8 cellular contexts compared by ENCODE assay signal in the genomic region with DNA sequence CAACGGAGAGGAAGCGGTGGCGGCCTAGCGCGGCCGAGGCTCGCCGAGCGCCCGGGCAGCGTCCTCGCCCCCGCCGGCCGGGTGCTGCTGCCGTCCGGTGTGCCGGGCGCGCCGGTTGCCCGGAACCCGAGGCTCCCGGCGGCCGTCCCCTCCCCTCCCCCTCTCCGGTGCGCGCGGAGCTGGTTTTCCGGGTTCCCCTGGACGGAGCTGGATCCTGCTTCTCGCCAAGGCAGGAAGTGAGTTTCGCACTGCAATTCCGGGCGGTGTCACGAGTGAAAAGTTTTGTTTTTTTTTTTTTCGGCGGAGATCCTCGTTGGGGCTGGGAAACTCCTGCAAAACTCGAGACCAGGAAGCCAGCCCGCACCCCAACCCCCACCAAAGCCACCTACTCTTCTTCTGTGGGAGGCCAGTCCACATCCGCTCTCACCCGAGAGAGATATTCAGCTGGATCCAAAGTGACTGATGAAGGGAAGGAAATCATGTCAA. TPM values are rescaled to one million over a fixed set of nuclear protein-coding genes. Genes with fewer than 3 reads are reported as not detected.
DNase-seq lines count a peak whose midpoint lies in the region; ATAC-seq, FAIRE-seq and TF ChIP-seq lines count a peak whose summit lies in the region.

A gene with protein sequence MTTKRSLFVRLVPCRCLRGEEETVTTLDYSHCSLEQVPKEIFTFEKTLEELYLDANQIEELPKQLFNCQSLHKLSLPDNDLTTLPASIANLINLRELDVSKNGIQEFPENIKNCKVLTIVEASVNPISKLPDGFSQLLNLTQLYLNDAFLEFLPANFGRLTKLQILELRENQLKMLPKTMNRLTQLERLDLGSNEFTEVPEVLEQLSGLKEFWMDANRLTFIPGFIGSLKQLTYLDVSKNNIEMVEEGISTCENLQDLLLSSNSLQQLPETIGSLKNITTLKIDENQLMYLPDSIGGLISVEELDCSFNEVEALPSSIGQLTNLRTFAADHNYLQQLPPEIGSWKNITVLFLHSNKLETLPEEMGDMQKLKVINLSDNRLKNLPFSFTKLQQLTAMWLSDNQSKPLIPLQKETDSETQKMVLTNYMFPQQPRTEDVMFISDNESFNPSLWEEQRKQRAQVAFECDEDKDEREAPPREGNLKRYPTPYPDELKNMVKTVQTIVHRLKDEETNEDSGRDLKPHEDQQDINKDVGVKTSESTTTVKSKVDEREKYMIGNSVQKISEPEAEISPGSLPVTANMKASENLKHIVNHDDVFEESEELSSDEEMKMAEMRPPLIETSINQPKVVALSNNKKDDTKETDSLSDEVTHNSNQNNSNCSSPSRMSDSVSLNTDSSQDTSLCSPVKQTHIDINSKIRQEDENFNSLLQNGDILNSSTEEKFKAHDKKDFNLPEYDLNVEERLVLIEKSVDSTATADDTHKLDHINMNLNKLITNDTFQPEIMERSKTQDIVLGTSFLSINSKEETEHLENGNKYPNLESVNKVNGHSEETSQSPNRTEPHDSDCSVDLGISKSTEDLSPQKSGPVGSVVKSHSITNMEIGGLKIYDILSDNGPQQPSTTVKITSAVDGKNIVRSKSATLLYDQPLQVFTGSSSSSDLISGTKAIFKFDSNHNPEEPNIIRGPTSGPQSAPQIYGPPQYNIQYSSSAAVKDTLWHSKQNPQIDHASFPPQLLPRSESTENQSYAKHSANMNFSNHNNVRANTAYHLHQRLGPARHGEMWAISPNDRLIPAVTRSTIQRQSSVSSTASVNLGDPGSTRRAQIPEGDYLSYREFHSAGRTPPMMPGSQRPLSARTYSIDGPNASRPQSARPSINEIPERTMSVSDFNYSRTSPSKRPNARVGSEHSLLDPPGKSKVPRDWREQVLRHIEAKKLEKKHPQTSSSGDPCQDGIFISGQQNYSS (N-terminal part only) (plus strand): TSS at position 300 of the 486 bp plus-strand sequence. CDS start 66,144 bp downstream, outside the sequence.

- TF ChIP-seq POLR2A in spleen (IDR thresholded peaks at IDR 0.05): peak in 1 of 3 donors; percentile 28

- intact Hi-C loops in activated B cell treated with CpG ODN at 0.5 μM for 24 hours (cut with micrococcal nuclease) (loop anchor here (5.0 to 10.0 kb wide), 4 partner anchors 99 to 1278 kb away; partner anchors contain the start of gene ADAMTS6), spleen (cut with DNase I; ENCODE audit: low total_unique reads) (loop anchor here (10.0 kb wide), 1 partner anchor 218 kb away; the partner anchor contains the start of gene SREK1)

- peaks cover 26 to 57% (median 46%) of the 10 kb centered on the region in 6 donors for H3K4me1 ChIP-seq in spleen

- FAIRE-seq in bronchial epithelial cell (lab: Jason Lieb, UNC): no peak

- no peaks in the 10 kb centered on the region for H3K9me3 Mint-ChIP-seq in activated B cell treated with CpG ODN at 0.5 μM for 24 hours

- CTCF ChIA-PET in HEK293T (lab: Yijun Ruan, JAX): no interaction called here
- CTCF ChIA-PET in activated B cell treated with CpG ODN at 0.5 μM for 24 hours (lab: Charles Lee): interaction anchor here (0.5 kb wide), 1 partner anchor 24 kb away, joined by 4 read pairs; no protein-coding TSS in a partner anchor

- H3K27me3 ChIP-seq in bronchial epithelial cell (ENCODE audit: control insufficient read depth, insufficient read depth, low read length): no peaks in the 10 kb centered on the region
- H3K27me3 ChIP-seq in spleen (replicated peaks in 1 of 7): no peaks in the 10 kb centered on the region

- H3K9me3 ChIP-seq in spleen: no peaks in the 10 kb centered on the region

- DNase-seq in GM10266 (ENCODE audit: extremely low spot score): peak; percentile 70
- DNase-seq in HEK293T (ENCODE audit: extremely low spot score): peak; percentile 43
- DNase-seq in MV-4-11 (lab: John Stamatoyannopoulos, UW): peak; percentile 73
- DNase-seq in activated B cell treated with CpG ODN at 0.5 μM for 24 hours: peak; percentile 71
- DNase-seq in bronchial epithelial cell (ENCODE audit: low read depth): peak; percentile 65
- DNase-seq in iPS-NIHi7 (ENCODE audit: extremely low spot score): peak; percentile 57
- peak; percentile 94 for DNase-seq in spleen
- no peak for DNase-seq in NCI-H1436 (lab: John Stamatoyannopoulos, UW)

- peak within 1 kb of the TSS; percentile 94 for H3K4me3 ChIP-seq in bronchial epithelial cell (ENCODE audit: low read depth, low read length)
- H3K4me3 ChIP-seq in spleen: peak within 1 kb of the TSS; percentile 69 to 89 (median 84)

- no peak for TF ChIP-seq CTCF in GM10266 (IDR thresholded peaks at IDR 0.05; ENCODE audit: control insufficient read depth, insufficient read depth, low read depth, missing control alignments)
- no peak for TF ChIP-seq CTCF in activated B cell treated with CpG ODN at 0.5 μM for 24 hours (IDR thresholded peaks at IDR 0.05)
- TF ChIP-seq CTCF in bronchial epithelial cell (IDR thresholded peaks at IDR 0.05; ENCODE audit: insufficient read depth, low read length, severe bottlenecking): no peak
- no peak for TF ChIP-seq CTCF in spleen (IDR thresholded peaks at IDR 0.05 in 8 of 11, conservative IDR thresholded peaks at IDR 0.05 in 3 of 11)

- peak within 1 kb of the TSS; percentile 97 for H3K27ac Mint-ChIP-seq in activated B cell treated with CpG ODN at 0.5 μM for 24 hours

- H3K36me3 ChIP-seq in bronchial epithelial cell (ENCODE audit: control insufficient read depth, insufficient read depth, low read length) (no peaks in the 10 kb centered on the region), spleen (peaks cover 0 to 8% (median 0%) of the 10 kb centered on the region in 6 donors)

- peak within 1 kb of the TSS; percentile 93 for H3K4me3 Mint-ChIP-seq in activated B cell treated with CpG ODN at 0.5 μM for 24 hours

- H3K4me1 Mint-ChIP-seq in activated B cell treated with CpG ODN at 0.5 μM for 24 hours: peaks cover 48% of the 10 kb centered on the region

- H3K27ac ChIP-seq in spleen: peak within 1 kb of the TSS; percentile 99 to 100 (median 100)

- peak; percentile 18 for ATAC-seq in activated B cell treated with CpG ODN at 0.5 μM for 24 hours (ENCODE audit: low read depth)

- POLR2A ChIA-PET in HEK293T (lab: Yijun Ruan, JAX): interaction anchor here (0.8 to 1.0 kb wide), 3 partner anchors 57 to 218 kb away, joined by 3 read pairs; partner anchors contain the start of gene SREK1
- POLR2A ChIA-PET in activated B cell treated with CpG ODN at 0.5 μM for 24 hours (lab: Charles Lee): interaction anchor here (0.6 to 4.1 kb wide), 15 partner anchors 9 to 1241 kb away, joined by 3 to 29 read pairs (median 4); partner anchors contain the start of genes CENPK, NLN, PPWD1 and SGTB

- no peaks in the 10 kb centered on the region for H3K27me3 Mint-ChIP-seq in activated B cell treated with CpG ODN at 0.5 μM for 24 hours

- peaks cover 30% of the 10 kb centered on the region for H3K36me3 Mint-ChIP-seq in activated B cell treated with CpG ODN at 0.5 μM for 24 hours (ENCODE audit: low read depth)

- 0 to 2% (median 0%) methylated on average over 19 to 44 of the region's 44 CpGs for whole genome bisulfite sequencing in spleen, 5 donors

TF ChIP-seq in HEK293T, 16 proteins besides CTCF, POLR2A, EP300 and RAD21:
- TF ChIP-seq CTBP1 (IDR thresholded peaks at IDR 0.05; ENCODE audit: borderline replicate concordance) (no peak), ZNF384 (IDR thresholded peaks at IDR 0.05) (0 out of 2 replicates have a peak, but pooled peaks have one; percentile 8), LEF1 (IDR thresholded peaks at IDR 0.05; ENCODE audit: borderline replicate concordance) (peak; percentile 35; the same call in 1 of the 2 replicates)

RNA-seq across cellular contexts. Expression of the gene that starts here (rescaled TPM):
- total RNA-seq in activated B cell treated with CpG ODN at 0.5 μM for 24 hours: 77.9 and 88.5 TPM in 2 replicates
- total RNA-seq in bronchial epithelial cell: 46.1 and 55.7 TPM in 2 replicates
- 100 to 1,000 TPM in 3 of 7 donors, 10 to 100 TPM in 4; 85.0 to 112 (median 95.5) TPM for total RNA-seq in spleen
- 10 to 100 TPM; 19.6 to 22.2 (median 20.4) TPM for polyA plus RNA-seq in spleen
